In the genomic region with DNA sequence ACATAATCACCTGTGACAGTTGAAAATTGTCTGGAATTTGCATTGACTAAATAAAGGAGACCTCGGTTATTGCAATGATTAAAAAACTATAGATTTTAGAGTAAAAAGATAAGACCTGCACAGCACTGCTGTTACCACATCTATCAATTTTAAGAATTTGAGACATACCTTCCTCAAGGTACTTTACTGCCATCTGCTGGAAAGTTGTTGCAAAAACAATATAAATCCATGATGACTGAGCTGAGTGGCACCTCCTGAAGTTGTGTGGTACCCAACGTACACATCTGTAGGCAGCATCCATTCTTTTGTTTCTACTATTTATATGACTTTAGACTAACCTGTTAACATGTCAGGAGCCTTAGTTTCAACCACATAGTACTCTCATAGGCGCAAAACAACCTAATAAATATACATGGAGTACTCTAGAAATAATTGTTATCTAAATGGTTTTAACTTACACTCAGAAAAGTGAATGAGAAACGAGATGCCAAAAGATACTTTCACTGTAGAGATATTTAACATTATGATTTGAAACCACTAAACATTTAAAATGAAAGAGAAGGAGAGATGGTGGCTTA, we compare ENCODE assay signal across 8 cellular contexts.
DNase-seq lines count a peak whose midpoint lies in the region; ATAC-seq and TF ChIP-seq lines count a peak whose summit lies in the region.

No MANE protein-coding gene starts in this region.

- no peaks in the 10 kb centered on the region for H3K4me1 Mint-ChIP-seq in activated CD4-positive, alpha-beta memory T cell treated with anti-CD3 and anti-CD28 coated beads for 36 hours (ENCODE audit: low read depth)

- H3K9me3 ChIP-seq in MM.1S (replicated peaks; ENCODE audit: insufficient read depth, low read length): no peaks in the 10 kb centered on the region
- H3K9me3 ChIP-seq in Peyer's patch: no peaks in the 10 kb centered on the region

- H3K18ac ChIP-seq in mesendoderm (ENCODE audit: low read length): no peak overlapping the region

- H3K4ac ChIP-seq in mesendoderm (ENCODE audit: low read depth, low read length): no peak overlapping the region

- H3K4me1 ChIP-seq in MM.1S (ENCODE audit: low read length) (no peaks in the 10 kb centered on the region), Peyer's patch (no peaks in the 10 kb centered on the region), mesendoderm (ENCODE audit: control insufficient read depth, low read depth, low read length) (no peaks in the 10 kb centered on the region)

- intact Hi-C loops in lower leg skin (cut with DNase I; ENCODE audit: low total_unique reads): no loop called here
- intact Hi-C loops in activated CD4-positive, alpha-beta memory T cell treated with anti-CD3 and anti-CD28 coated beads for 36 hours (cut with micrococcal nuclease): loop anchor here (1.0 to 10.0 kb wide), 5 partner anchors 234 to 1177 kb away; no protein-coding TSS in a partner anchor

- no peak overlapping the region for H3K56ac ChIP-seq in mesendoderm (ENCODE audit: low read length)

- H3K9me2 ChIP-seq in MM.1S (replicated peaks; ENCODE audit: insufficient read depth, low read length): no peaks in the 10 kb centered on the region

- H2BK120ac ChIP-seq in mesendoderm (ENCODE audit: low read depth, low read length): no peak overlapping the region

- TF ChIP-seq CTCF in MM.1S (IDR thresholded peaks at IDR 0.05; ENCODE audit: low read length) (peak; percentile 81), Peyer's patch (IDR thresholded peaks at IDR 0.05) (peak in 5 of 6 experiments; percentile 44 to 81 (median 77)), lower leg skin (IDR thresholded peaks at IDR 0.05) (no peak)

- H3K4me2 ChIP-seq in MM.1S (ENCODE audit: low read depth, low read length): no peak overlapping the region
- no peak overlapping the region for H3K4me2 ChIP-seq in mesendoderm (ENCODE audit: low read length)

- H2BK15ac ChIP-seq in mesendoderm (replicated peaks; ENCODE audit: low read depth): no peak overlapping the region

- ATAC-seq in GM21529 (IDR thresholded peaks at IDR 0.05; ENCODE audit: unreplicated experiment): peak; percentile 90

- H3K9ac ChIP-seq in MM.1S (ENCODE audit: low read length) (no peak overlapping the region), mesendoderm (ENCODE audit: low read length) (no peak overlapping the region)

- H3K27me3 ChIP-seq in MM.1S (replicated peaks; ENCODE audit: insufficient read depth, low read length) (no peaks in the 10 kb centered on the region), Peyer's patch (no peaks in the 10 kb centered on the region), mesendoderm (ENCODE audit: insufficient read depth, low read length, poor library complexity) (no peaks in the 10 kb centered on the region)

- no peaks in the 10 kb centered on the region for H3K79me1 ChIP-seq in mesendoderm (ENCODE audit: low read length)

- peaks cover 16% of the 10 kb centered on the region for H3K36me3 Mint-ChIP-seq in activated CD4-positive, alpha-beta memory T cell treated with anti-CD3 and anti-CD28 coated beads for 36 hours

- H3K4me3 ChIP-seq in MM.1S (ENCODE audit: low read length) (no peak overlapping the region), Peyer's patch (no peak overlapping the region), mesendoderm (ENCODE audit: low read length) (no peak overlapping the region), lower leg skin (ENCODE audit: low read depth, poor library complexity, severe bottlenecking) (no peak overlapping the region)

- no peak overlapping the region for H4K8ac ChIP-seq in mesendoderm (ENCODE audit: low read depth, low read length)

- POLR2A ChIA-PET in activated CD4-positive, alpha-beta memory T cell treated with anti-CD3 and anti-CD28 coated beads for 36 hours (lab: Charles Lee): no interaction called here

- no peak overlapping the region for H3K27ac ChIP-seq in MM.1S (ENCODE audit: low read length)
- no peak overlapping the region for H3K27ac ChIP-seq in Peyer's patch
- H3K27ac ChIP-seq in mesendoderm (ENCODE audit: low read depth, low read length): no peak overlapping the region

- H2AFZ ChIP-seq in MM.1S (ENCODE audit: low read length): no peak overlapping the region

- H3K36me3 ChIP-seq in MM.1S (replicated peaks; ENCODE audit: insufficient read depth, low read length) (peaks cover 27% of the 10 kb centered on the region), Peyer's patch (peaks cover 0 to 82% (median 0%) of the 10 kb centered on the region in 3 donors), mesendoderm (ENCODE audit: control insufficient read depth, insufficient read depth, low read length) (peaks cover 7% of the 10 kb centered on the region)

- no CpG with 5 or more reads among the region's 4 CpGs for WGBS in mesendoderm (ENCODE audit: extremely low coverage, insufficient coverage, low lambda C conversion rate)
- 40 to 44% methylated on average over 4 of the region's 4 CpGs for WGBS in lower leg skin, 2 donors

- no peak overlapping the region for H2BK5ac ChIP-seq in mesendoderm (ENCODE audit: low read length)

- 0 out of 2 replicates have a peak, but pooled peaks cover 2% of the 10 kb centered on the region for H3F3A ChIP-seq in MM.1S (ENCODE audit: insufficient read depth, low read length)

- H3K23ac ChIP-seq in mesendoderm (ENCODE audit: low read length): no peak overlapping the region

- H3K27me3 Mint-ChIP-seq in activated CD4-positive, alpha-beta memory T cell treated with anti-CD3 and anti-CD28 coated beads for 36 hours: no peaks in the 10 kb centered on the region

- no peak overlapping the region for H4K5ac ChIP-seq in mesendoderm (ENCODE audit: low read length)

- H3K79me2 ChIP-seq in MM.1S (ENCODE audit: low read length) (0 out of 2 replicates have a peak, but pooled peaks cover 6% of the 10 kb centered on the region), mesendoderm (ENCODE audit: control insufficient read depth, insufficient read depth, low read length) (no peaks in the 10 kb centered on the region)

- no peaks in the 10 kb centered on the region for H4K20me1 ChIP-seq in MM.1S (ENCODE audit: insufficient read depth, low read length)

- TF ChIP-seq POLR2A in Peyer's patch (IDR thresholded peaks at IDR 0.05) (no peak), lower leg skin (IDR thresholded peaks at IDR 0.05) (no peak)

- H3K9me3 Mint-ChIP-seq in activated CD4-positive, alpha-beta memory T cell treated with anti-CD3 and anti-CD28 coated beads for 36 hours: no peaks in the 10 kb centered on the region

- no peak overlapping the region for H3K27ac Mint-ChIP-seq in activated CD4-positive, alpha-beta memory T cell treated with anti-CD3 and anti-CD28 coated beads for 36 hours

- no peak overlapping the region for H2AK5ac ChIP-seq in mesendoderm (ENCODE audit: low read length)

- H3K4me3 Mint-ChIP-seq in activated CD4-positive, alpha-beta memory T cell treated with anti-CD3 and anti-CD28 coated beads for 36 hours: no peak overlapping the region

- CTCF ChIA-PET in activated CD4-positive, alpha-beta memory T cell treated with anti-CD3 and anti-CD28 coated beads for 36 hours (lab: Charles Lee): interaction anchor here (0.6 to 4.5 kb wide), 48 partner anchors 9 to 1178 kb away, joined by 3 to 55 read pairs (median 4); a partner anchor contains a TSS

- DNase-seq in DMS79 treated with DMSO at 0.1 percent for 48 hours (lab: John Stamatoyannopoulos, UW) (peak; percentile 65), MM.1S (peak; percentile 80), Peyer's patch (no peak), mesendoderm (peak; percentile 69), lower leg skin (ENCODE audit: low spot score in 2 of 2) (no peak)
- peak; percentile 8 for DNase-seq in effector CD4-positive, alpha-beta T cell
- no peak for DNase-seq in activated CD4-positive, alpha-beta memory T cell treated with anti-CD3 and anti-CD28 coated beads for 36 hours

Comparison
In these comparisons a context has a peak if more than half of its experiments do, and no peak if none do; other contexts are left out.
1. DNase-seq: peak in DMS79 treated with DMSO at 0.1 percent for 48 hours (single experiment), MM.1S (single experiment), effector CD4-positive, alpha-beta T cell (single experiment) and mesendoderm (single experiment); none in Peyer's patch (0 of 3), lower leg skin (0 of 2) and activated CD4-positive, alpha-beta memory T cell treated with anti-CD3 and anti-CD28 coated beads for 36 hours (single experiment).
2. CTCF ChIP-seq: peak in MM.1S (single experiment) and Peyer's patch (5 of 6); none in lower leg skin (0 of 3).